Comparison of ENCODE assay signal across 2 cellular contexts in genomic region chr6:139406577-139407343, GRCh38.
TF ChIP-seq lines count a peak whose summit lies in the region.

No MANE protein-coding gene starts in this region.

TF ChIP-seq in SK-N-SH, 30 proteins besides CTCF, POLR2A, EP300 and RAD21:
- TF ChIP-seq, protein P1, sequence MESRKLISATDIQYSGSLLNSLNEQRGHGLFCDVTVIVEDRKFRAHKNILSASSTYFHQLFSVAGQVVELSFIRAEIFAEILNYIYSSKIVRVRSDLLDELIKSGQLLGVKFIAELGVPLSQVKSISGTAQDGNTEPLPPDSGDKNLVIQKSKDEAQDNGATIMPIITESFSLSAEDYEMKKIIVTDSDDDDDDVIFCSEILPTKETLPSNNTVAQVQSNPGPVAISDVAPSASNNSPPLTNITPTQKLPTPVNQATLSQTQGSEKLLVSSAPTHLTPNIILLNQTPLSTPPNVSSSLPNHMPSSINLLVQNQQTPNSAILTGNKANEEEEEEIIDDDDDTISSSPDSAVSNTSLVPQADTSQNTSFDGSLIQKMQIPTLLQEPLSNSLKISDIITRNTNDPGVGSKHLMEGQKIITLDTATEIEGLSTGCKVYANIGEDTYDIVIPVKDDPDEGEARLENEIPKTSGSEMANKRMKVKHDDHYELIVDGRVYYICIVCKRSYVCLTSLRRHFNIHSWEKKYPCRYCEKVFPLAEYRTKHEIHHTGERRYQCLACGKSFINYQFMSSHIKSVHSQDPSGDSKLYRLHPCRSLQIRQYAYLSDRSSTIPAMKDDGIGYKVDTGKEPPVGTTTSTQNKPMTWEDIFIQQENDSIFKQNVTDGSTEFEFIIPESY (IDR thresholded peaks at IDR 0.05; ENCODE audit: borderline replicate concordance, low read depth) = no peak
- TF ChIP-seq, protein P2, sequence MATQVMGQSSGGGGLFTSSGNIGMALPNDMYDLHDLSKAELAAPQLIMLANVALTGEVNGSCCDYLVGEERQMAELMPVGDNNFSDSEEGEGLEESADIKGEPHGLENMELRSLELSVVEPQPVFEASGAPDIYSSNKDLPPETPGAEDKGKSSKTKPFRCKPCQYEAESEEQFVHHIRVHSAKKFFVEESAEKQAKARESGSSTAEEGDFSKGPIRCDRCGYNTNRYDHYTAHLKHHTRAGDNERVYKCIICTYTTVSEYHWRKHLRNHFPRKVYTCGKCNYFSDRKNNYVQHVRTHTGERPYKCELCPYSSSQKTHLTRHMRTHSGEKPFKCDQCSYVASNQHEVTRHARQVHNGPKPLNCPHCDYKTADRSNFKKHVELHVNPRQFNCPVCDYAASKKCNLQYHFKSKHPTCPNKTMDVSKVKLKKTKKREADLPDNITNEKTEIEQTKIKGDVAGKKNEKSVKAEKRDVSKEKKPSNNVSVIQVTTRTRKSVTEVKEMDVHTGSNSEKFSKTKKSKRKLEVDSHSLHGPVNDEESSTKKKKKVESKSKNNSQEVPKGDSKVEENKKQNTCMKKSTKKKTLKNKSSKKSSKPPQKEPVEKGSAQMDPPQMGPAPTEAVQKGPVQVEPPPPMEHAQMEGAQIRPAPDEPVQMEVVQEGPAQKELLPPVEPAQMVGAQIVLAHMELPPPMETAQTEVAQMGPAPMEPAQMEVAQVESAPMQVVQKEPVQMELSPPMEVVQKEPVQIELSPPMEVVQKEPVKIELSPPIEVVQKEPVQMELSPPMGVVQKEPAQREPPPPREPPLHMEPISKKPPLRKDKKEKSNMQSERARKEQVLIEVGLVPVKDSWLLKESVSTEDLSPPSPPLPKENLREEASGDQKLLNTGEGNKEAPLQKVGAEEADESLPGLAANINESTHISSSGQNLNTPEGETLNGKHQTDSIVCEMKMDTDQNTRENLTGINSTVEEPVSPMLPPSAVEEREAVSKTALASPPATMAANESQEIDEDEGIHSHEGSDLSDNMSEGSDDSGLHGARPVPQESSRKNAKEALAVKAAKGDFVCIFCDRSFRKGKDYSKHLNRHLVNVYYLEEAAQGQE (IDR thresholded peaks at IDR 0.05; ENCODE audit: low read depth, low read length) = peak; percentile 45; the same call in 1 of the 2 replicates

TF ChIP-seq in SK-N-SH treated with all-trans-retinoic acid at 6 μM for 48 hours, 23 proteins besides CTCF, POLR2A, EP300 and RAD21:
- TF ChIP-seq PATZ1 (CRISPR knock-in tag; IDR thresholded peaks at IDR 0.05; ENCODE audit: borderline replicate concordance) = no peak
- no peak for TF ChIP-seq SNAI2 (CRISPR knock-in tag; IDR thresholded peaks at IDR 0.05)
- TF ChIP-seq, protein P3, sequence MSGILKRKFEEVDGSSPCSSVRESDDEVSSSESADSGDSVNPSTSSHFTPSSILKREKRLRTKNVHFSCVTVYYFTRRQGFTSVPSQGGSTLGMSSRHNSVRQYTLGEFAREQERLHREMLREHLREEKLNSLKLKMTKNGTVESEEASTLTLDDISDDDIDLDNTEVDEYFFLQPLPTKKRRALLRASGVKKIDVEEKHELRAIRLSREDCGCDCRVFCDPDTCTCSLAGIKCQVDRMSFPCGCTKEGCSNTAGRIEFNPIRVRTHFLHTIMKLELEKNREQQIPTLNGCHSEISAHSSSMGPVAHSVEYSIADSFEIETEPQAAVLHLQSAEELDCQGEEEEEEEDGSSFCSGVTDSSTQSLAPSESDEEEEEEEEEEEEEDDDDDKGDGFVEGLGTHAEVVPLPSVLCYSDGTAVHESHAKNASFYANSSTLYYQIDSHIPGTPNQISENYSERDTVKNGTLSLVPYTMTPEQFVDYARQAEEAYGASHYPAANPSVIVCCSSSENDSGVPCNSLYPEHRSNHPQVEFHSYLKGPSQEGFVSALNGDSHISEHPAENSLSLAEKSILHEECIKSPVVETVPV (CRISPR knock-in tag; IDR thresholded peaks at IDR 0.05) = no peak
